ENCODE assay signal across 10 cellular contexts in genomic region chr19:46372901-46373572, GRCh38. TPM values are rescaled to one million over a fixed set of nuclear protein-coding genes. Genes with fewer than 3 reads are reported as not detected.
DNase-seq lines count a peak whose midpoint lies in the region; ATAC-seq and TF ChIP-seq lines count a peak whose summit lies in the region.
"Had no signal": no experiment of that assay in that cellular context is flagged by ENCODE, and none has a peak within 500 bp of the region (broad histone marks: within the 10 kb centered on the region; RNA-seq: fewer than 3 reads in every experiment).

No MANE protein-coding gene starts in this region.

- WGBS in urinary bladder, result 71% methylated on average over 13 of the region's 13 CpGs

- H3K9ac ChIP-seq in iPS-18a (ENCODE audit: low read length), result peak overlapping the region; percentile 61

- peaks cover 13% of the 10 kb centered on the region for H3K36me3 ChIP-seq in cardiac muscle cell
- H3K36me3 ChIP-seq in iPS-18a (ENCODE audit: control insufficient read depth, low read depth, low read length), result peaks cover 28% of the 10 kb centered on the region
- H3K36me3 ChIP-seq in urinary bladder (ENCODE audit: insufficient read depth), result no peaks in the 10 kb centered on the region
- H3K36me3 ChIP-seq: ovary had no signal

- DNase-seq in cardiac muscle cell (ENCODE audit: low read depth in 1 of 2, low spot score in 1 of 2) (peak in 1 of 2 donors; percentile 45), Right ventricle myocardium superior (no peak), amniotic epithelial cell (ENCODE audit: low read depth) (peak; percentile 83), cerebellar nuclear complex (lab: John Stamatoyannopoulos, UW) (no peak)

- H3K4me1 ChIP-seq in cardiac muscle cell (ENCODE audit: low read depth) (peaks cover 3% of the 10 kb centered on the region), iPS-18a (ENCODE audit: control insufficient read depth, low read depth, low read length) (peaks cover 24% of the 10 kb centered on the region), urinary bladder (ENCODE audit: insufficient read depth) (no peaks in the 10 kb centered on the region)

- H3K4me3 ChIP-seq in cardiac muscle cell (no peak overlapping the region), iPS-18a (ENCODE audit: low read length) (peak overlapping the region; percentile 35), urinary bladder (ENCODE audit: low read depth, low read length) (no peak overlapping the region)
- H3K4me3 ChIP-seq: K562, ovary had no signal

- H3K9me3 ChIP-seq in cardiac muscle cell (ENCODE audit: low read depth) (no peaks in the 10 kb centered on the region), iPS-18a (ENCODE audit: control insufficient read depth, low read depth, low read length) (no peaks in the 10 kb centered on the region)
- H3K9me3 ChIP-seq: ovary had no signal

- intact Hi-C loops in Right ventricle myocardium superior (cut with DNase I), result no loop called here

- H3K27me3 ChIP-seq in cardiac muscle cell (no peaks in the 10 kb centered on the region), iPS-18a (ENCODE audit: control insufficient read depth, insufficient read depth, low read length) (no peaks in the 10 kb centered on the region)
- H3K27me3 ChIP-seq: ovary had no signal

- H3K27ac ChIP-seq in cardiac muscle cell, result peak overlapping the region; percentile 51
- H3K27ac ChIP-seq in iPS-18a (ENCODE audit: low read length), result peak overlapping the region; percentile 93
- peak overlapping the region; percentile 31 for H3K27ac ChIP-seq in urinary bladder (ENCODE audit: low read depth)
- H3K27ac ChIP-seq: ovary had no signal

- peak; percentile 43 for TF ChIP-seq CTCF in cardiac muscle cell (IDR thresholded peaks at IDR 0.05; ENCODE audit: low read depth, low read length)

- no peak for ATAC-seq in Right ventricle myocardium superior (ENCODE audit: poor library complexity)
- ATAC-seq in HG02798 (IDR thresholded peaks at IDR 0.05; ENCODE audit: poor library complexity, unreplicated experiment), result no peak
- no peak for ATAC-seq in GM21515 (IDR thresholded peaks at IDR 0.05; ENCODE audit: unreplicated experiment)
- ATAC-seq: K562 had no signal

RNA-seq across cellular contexts. Expression of gene PPP5C, which starts 26.1 kb away (rescaled TPM):
- 109 and 130 TPM in 2 replicates for total RNA-seq in cardiac muscle cell
- polyA plus RNA-seq in cardiac muscle cell, result 120 and 123 TPM in 2 replicates
- total RNA-seq in Right ventricle myocardium superior, result 69.5 TPM
- 30.7 TPM for total RNA-seq in urinary bladder
- polyA plus RNA-seq in urinary bladder, result 44.5 TPM

RNA-seq across cellular contexts. Expression of gene CCDC8, which starts 40.3 kb away (rescaled TPM):
- total RNA-seq in cardiac muscle cell (91.7 and 127 TPM in 2 replicates), Right ventricle myocardium superior (28.1 TPM), urinary bladder (42.6 TPM)
- polyA plus RNA-seq in cardiac muscle cell (74.0 and 92.9 TPM in 2 replicates), urinary bladder (20.4 TPM)

RNA-seq across cellular contexts. Expression of gene PNMA8C, which starts 55.7 kb away (rescaled TPM):
- total RNA-seq in cardiac muscle cell (0.69 and 0.81 TPM in 2 replicates), Right ventricle myocardium superior (not detected), urinary bladder (1.6 TPM)
- polyA plus RNA-seq in cardiac muscle cell (0.20 TPM in 1 of 2 replicates, not detected in the other), urinary bladder (0.68 TPM)

Comparison
In these comparisons a context has a peak if more than half of its experiments do, and no peak if none do; other contexts are left out.
1. H3K27ac ChIP-seq: peak in every context shown above with its lines; median percentile 93 in iPS-18a; 51 in cardiac muscle cell; 31 in urinary bladder.